10 cellular contexts compared by ENCODE assay signal in genomic region chr20:50146214-50146613, GRCh38. TPM values are rescaled to one million over a fixed set of nuclear protein-coding genes. Genes with fewer than 3 reads are reported as not detected.
DNase-seq lines count a peak whose midpoint lies in the region; ATAC-seq, FAIRE-seq and TF ChIP-seq lines count a peak whose summit lies in the region.
"Had no signal": no experiment of that assay in that cellular context is flagged by ENCODE, and none has a peak within 500 bp of the region (broad histone marks: within the 10 kb centered on the region; RNA-seq: fewer than 3 reads in every experiment).

No MANE protein-coding gene starts in this region.

- H3K36me3 Mint-ChIP-seq in activated CD4-positive, alpha-beta T cell treated with anti-CD3 and anti-CD28 coated beads, Interleukin-2, amount 10 ng/mL, durations not matched to agents 24 days and 14 days (ENCODE audit: low read depth), result peaks cover 56% of the 10 kb centered on the region
- peaks cover 58% of the 10 kb centered on the region for H3K36me3 Mint-ChIP-seq in activated T-helper 17 cell treated with anti-CD3 and anti-CD28 coated beads, Interleukin-2, amount 50 U/mL, for 72 hours (ENCODE audit: low read depth)

- H3K36me3 ChIP-seq in keratinocyte (ENCODE audit: control insufficient read depth in 2 of 2, extremely low read depth in 1 of 2, insufficient read depth in 2 of 2, low read length in 2 of 2) (peaks cover 29 to 48% of the 10 kb centered on the region in 2 experiments), subcutaneous abdominal adipose tissue (ENCODE audit: control insufficient read depth in 5 of 5, insufficient read depth in 5 of 5, low read length in 5 of 5) (peaks cover 0 to 46% (median 36%) of the 10 kb centered on the region in 5 donors)

- H3K4me1 ChIP-seq in keratinocyte (ENCODE audit: control insufficient read depth, extremely low read depth, insufficient read depth, low read length), result peaks cover 84% of the 10 kb centered on the region
- peaks cover 18 to 81% (median 76%) of the 10 kb centered on the region in 5 donors for H3K4me1 ChIP-seq in subcutaneous abdominal adipose tissue (ENCODE audit: control insufficient read depth in 5 of 5, insufficient read depth in 5 of 5, low read length in 5 of 5)

- peak overlapping the region; percentile 94 for H3K4me2 ChIP-seq in keratinocyte (ENCODE audit: control insufficient read depth, extremely low read depth, insufficient read depth, low read depth, low read length)
- H3K4me2 ChIP-seq: KMS-11 had no signal

- peak overlapping the region in 2 of 3 experiments; percentile 65 to 66 for H3K4me3 ChIP-seq in keratinocyte (ENCODE audit: control insufficient read depth in 2 of 3, extremely low read depth in 1 of 3, insufficient read depth in 2 of 3, low read depth in 1 of 3, low read length in 3 of 3)
- H3K4me3 ChIP-seq in subcutaneous abdominal adipose tissue (ENCODE audit: low read depth in 1 of 5, low read length in 5 of 5), result no peak overlapping the region

- H3K9ac ChIP-seq in keratinocyte (ENCODE audit: control insufficient read depth, extremely low read depth, insufficient read depth, low read length) (peak overlapping the region; percentile 85), subcutaneous abdominal adipose tissue (ENCODE audit: low read length in 5 of 5) (peak overlapping the region in 2 of 5 donors; percentile 0 to 53)
- H3K9ac ChIP-seq: KMS-11 had no signal

- H3K9me3 Mint-ChIP-seq in activated CD4-positive, alpha-beta T cell treated with anti-CD3 and anti-CD28 coated beads, Interleukin-2, amount 10 ng/mL, durations not matched to agents 24 days and 14 days, result no peaks in the 10 kb centered on the region
- no peaks in the 10 kb centered on the region for H3K9me3 Mint-ChIP-seq in activated T-helper 17 cell treated with anti-CD3 and anti-CD28 coated beads, Interleukin-2, amount 50 U/mL, for 72 hours

- H3K27me3 Mint-ChIP-seq in activated CD4-positive, alpha-beta T cell treated with anti-CD3 and anti-CD28 coated beads, Interleukin-2, amount 10 ng/mL, durations not matched to agents 24 days and 14 days, result no peaks in the 10 kb centered on the region
- no peaks in the 10 kb centered on the region for H3K27me3 Mint-ChIP-seq in activated T-helper 17 cell treated with anti-CD3 and anti-CD28 coated beads, Interleukin-2, amount 50 U/mL, for 72 hours

- ATAC-seq in activated T-helper 17 cell treated with anti-CD3 and anti-CD28 coated beads, Interleukin-2, amount 50 U/mL, for 72 hours (replicated peaks), result no peak

- H3K27ac ChIP-seq in keratinocyte (ENCODE audit: control insufficient read depth, insufficient read depth, low read length) (peak overlapping the region; percentile 98), subcutaneous abdominal adipose tissue (ENCODE audit: low read depth, low read length) (peak overlapping the region; percentile 94)
- H3K27ac ChIP-seq: KMS-11 had no signal

- H3K27me3 ChIP-seq in keratinocyte (ENCODE audit: control insufficient read depth, extremely low read depth, insufficient read depth, low read length) (no peaks in the 10 kb centered on the region), subcutaneous abdominal adipose tissue (ENCODE audit: control insufficient read depth in 5 of 5, insufficient read depth in 4 of 5, low read length in 5 of 5) (no peaks in the 10 kb centered on the region)

- TF ChIP-seq CTCF in keratinocyte (optimal IDR thresholded peaks at IDR 0.05 in 1 of 3, IDR thresholded peaks at IDR 0.05 in 1 of 3, conservative IDR thresholded peaks at IDR 0.05 in 1 of 3; ENCODE audit: extremely low read depth in 1 of 3, insufficient read depth in 2 of 3, low read length in 3 of 3), result no peak

- H2AFZ ChIP-seq in keratinocyte (ENCODE audit: control insufficient read depth, low read length), result no peak overlapping the region

- H3K79me2 ChIP-seq in keratinocyte (ENCODE audit: control insufficient read depth, insufficient read depth, low read length), result peaks cover 68% of the 10 kb centered on the region

- peak overlapping the region; percentile 97 for H3K27ac Mint-ChIP-seq in activated CD4-positive, alpha-beta T cell treated with anti-CD3 and anti-CD28 coated beads, Interleukin-2, amount 10 ng/mL, durations not matched to agents 24 days and 14 days
- H3K27ac Mint-ChIP-seq in activated T-helper 17 cell treated with anti-CD3 and anti-CD28 coated beads, Interleukin-2, amount 50 U/mL, for 72 hours, result peak overlapping the region; percentile 97

- peaks cover 10% of the 10 kb centered on the region for H4K20me1 ChIP-seq in keratinocyte (ENCODE audit: control insufficient read depth, extremely low read depth, insufficient read depth, low read length)

- peak overlapping the region; percentile 74 for H3K4me3 Mint-ChIP-seq in activated CD4-positive, alpha-beta T cell treated with anti-CD3 and anti-CD28 coated beads, Interleukin-2, amount 10 ng/mL, durations not matched to agents 24 days and 14 days
- peak overlapping the region; percentile 84 for H3K4me3 Mint-ChIP-seq in activated T-helper 17 cell treated with anti-CD3 and anti-CD28 coated beads, Interleukin-2, amount 50 U/mL, for 72 hours

- DNase-seq in activated CD4-positive, alpha-beta T cell treated with anti-CD3 and anti-CD28 coated beads, Interleukin-2, amount 10 ng/mL, durations not matched to agents 24 days and 14 days, result no peak
- no peak for DNase-seq in activated CD4-positive, alpha-beta T cell treated with anti-CD3 and anti-CD28 coated beads for 1 hour
- DNase-seq in keratinocyte (ENCODE audit: low read depth, low spot score) (no peak), putamen (ENCODE audit: low spot score) (no peak), NOMO-1 treated with dmso at 0.1 percent for 144 hours (lab: John Stamatoyannopoulos, UW; ENCODE audit: unreplicated experiment) (no peak), Ammon's horn (ENCODE audit: low spot score) (no peak)

- H3K9me3 ChIP-seq in keratinocyte (ENCODE audit: control insufficient read depth, low read depth, low read length) (no peaks in the 10 kb centered on the region), subcutaneous abdominal adipose tissue (ENCODE audit: control insufficient read depth in 5 of 5, low read length in 5 of 5) (no peaks in the 10 kb centered on the region)

- no peak for FAIRE-seq in keratinocyte (lab: Jason Lieb, UNC)
- FAIRE-seq: A204.1 had no signal

- H3K9me1 ChIP-seq in keratinocyte (ENCODE audit: control insufficient read depth, extremely low read depth, insufficient read depth, low read length), result peaks cover 3% of the 10 kb centered on the region

- dilution Hi-C loops in keratinocyte (cut with MboI; ENCODE audit: extremely low pct_ligation_motif_present, low sequenced_read_pairs), result no loop called here

- intact Hi-C loops in activated CD4-positive, alpha-beta T cell treated with anti-CD3 and anti-CD28 coated beads, Interleukin-2, amount 10 ng/mL, durations not matched to agents 24 days and 14 days (cut with micrococcal nuclease), result loop anchor here (2.0 kb wide), 2 partner anchors 21 to 35 kb away; no protein-coding TSS in a partner anchor

- H3K4me1 Mint-ChIP-seq in activated CD4-positive, alpha-beta T cell treated with anti-CD3 and anti-CD28 coated beads, Interleukin-2, amount 10 ng/mL, durations not matched to agents 24 days and 14 days, result peaks cover 59% of the 10 kb centered on the region
- H3K4me1 Mint-ChIP-seq in activated T-helper 17 cell treated with anti-CD3 and anti-CD28 coated beads, Interleukin-2, amount 50 U/mL, for 72 hours, result peaks cover 33% of the 10 kb centered on the region

RNA-seq across cellular contexts. Expression of gene PEDS1, which starts 7.3 kb away (rescaled TPM):
- 26.3 and 30.2 TPM in 2 replicates for total RNA-seq in activated CD4-positive, alpha-beta T cell treated with anti-CD3 and anti-CD28 coated beads, Interleukin-2, amount 10 ng/mL, durations not matched to agents 24 days and 14 days
- total RNA-seq in activated T-helper 17 cell treated with anti-CD3 and anti-CD28 coated beads, Interleukin-2, amount 50 U/mL, for 72 hours, result 10 to 100 TPM; 13.1 to 22.0 TPM
- 48.7 to 77.3 TPM (median 62.3 TPM) in 3 replicates for polyA plus RNA-seq in keratinocyte
- 33.8 TPM for polyA plus RNA-seq in keratinocyte (2011; ENCODE audit: low read depth)
- 70.2 and 70.3 TPM in 2 replicates for polyA plus RNA-seq in keratinocyte (2011; cell fraction: cytosol; rRNA removed)
- polyA plus RNA-seq in keratinocyte (2011; cell fraction: nucleus; rRNA removed), result 95.5 and 103 TPM in 2 replicates
- polyA plus RNA-seq in keratinocyte (2012; ENCODE audit: low replicate concordance), result 45.3 and 52.4 TPM in 2 replicates
- 117 to 209 TPM (median 146 TPM) in 3 replicates for polyA minus RNA-seq in keratinocyte
- polyA minus RNA-seq in keratinocyte (2011; cell fraction: cytosol; rRNA and poly(A)+ RNA removed), result 103 TPM
- 42.4 and 47.5 TPM in 2 replicates for polyA minus RNA-seq in keratinocyte (2011; cell fraction: nucleus; rRNA and poly(A)+ RNA removed)

RNA-seq across cellular contexts. Expression of gene UBE2V1, which starts 33.3 kb away (rescaled TPM):
- 142 and 153 TPM in 2 replicates for total RNA-seq in activated CD4-positive, alpha-beta T cell treated with anti-CD3 and anti-CD28 coated beads, Interleukin-2, amount 10 ng/mL, durations not matched to agents 24 days and 14 days
- total RNA-seq in activated T-helper 17 cell treated with anti-CD3 and anti-CD28 coated beads, Interleukin-2, amount 50 U/mL, for 72 hours, result 100 to 1,000 TPM; 197 to 205 TPM
- 61.8 to 155 TPM (median 117 TPM) in 3 replicates for polyA plus RNA-seq in keratinocyte
- polyA plus RNA-seq in keratinocyte (2011; ENCODE audit: low read depth), result 233 TPM
- polyA plus RNA-seq in keratinocyte (2011; cell fraction: cytosol; rRNA removed), result 146 and 182 TPM in 2 replicates
- 132 and 143 TPM in 2 replicates for polyA plus RNA-seq in keratinocyte (2011; cell fraction: nucleus; rRNA removed)
- polyA plus RNA-seq in keratinocyte (2012; ENCODE audit: low replicate concordance), result 92.0 and 131 TPM in 2 replicates
- polyA minus RNA-seq in keratinocyte, result 32.3 to 92.9 TPM (median 62.0 TPM) in 3 replicates
- 37.2 TPM for polyA minus RNA-seq in keratinocyte (2011; cell fraction: cytosol; rRNA and poly(A)+ RNA removed)
- 32.3 and 62.8 TPM in 2 replicates for polyA minus RNA-seq in keratinocyte (2011; cell fraction: nucleus; rRNA and poly(A)+ RNA removed)

RNA-seq across cellular contexts. Expression of gene CEBPB, which starts 44.4 kb away (rescaled TPM):
- total RNA-seq in activated CD4-positive, alpha-beta T cell treated with anti-CD3 and anti-CD28 coated beads, Interleukin-2, amount 10 ng/mL, durations not matched to agents 24 days and 14 days, result 45.5 and 45.9 TPM in 2 replicates
- 10 to 100 TPM; 11.6 to 19.0 TPM for total RNA-seq in activated T-helper 17 cell treated with anti-CD3 and anti-CD28 coated beads, Interleukin-2, amount 50 U/mL, for 72 hours
- polyA plus RNA-seq in keratinocyte, result 11.2 to 23.1 TPM (median 15.8 TPM) in 3 replicates
- polyA plus RNA-seq in keratinocyte (2011; ENCODE audit: low read depth), result 29.3 TPM
- 8.5 and 17.2 TPM in 2 replicates for polyA plus RNA-seq in keratinocyte (2011; cell fraction: cytosol; rRNA removed)
- 15.7 and 21.8 TPM in 2 replicates for polyA plus RNA-seq in keratinocyte (2011; cell fraction: nucleus; rRNA removed)
- 20.9 and 67.3 TPM in 2 replicates for polyA plus RNA-seq in keratinocyte (2012; ENCODE audit: low replicate concordance)
- 3.1 to 4.4 TPM (median 4.1 TPM) in 3 replicates for polyA minus RNA-seq in keratinocyte
- polyA minus RNA-seq in keratinocyte (2011; cell fraction: cytosol; rRNA and poly(A)+ RNA removed), result 61.0 TPM
- polyA minus RNA-seq in keratinocyte (2011; cell fraction: nucleus; rRNA and poly(A)+ RNA removed), result 16.2 and 23.4 TPM in 2 replicates

Comparison
In these comparisons a context has a peak if more than half of its experiments do, and no peak if none do; other contexts are left out.
1. H3K4me3 ChIP-seq: peak in keratinocyte (2 of 3); none in subcutaneous abdominal adipose tissue (0 of 5).